1 cellular context compared by ENCODE assay signal in the genomic region with DNA sequence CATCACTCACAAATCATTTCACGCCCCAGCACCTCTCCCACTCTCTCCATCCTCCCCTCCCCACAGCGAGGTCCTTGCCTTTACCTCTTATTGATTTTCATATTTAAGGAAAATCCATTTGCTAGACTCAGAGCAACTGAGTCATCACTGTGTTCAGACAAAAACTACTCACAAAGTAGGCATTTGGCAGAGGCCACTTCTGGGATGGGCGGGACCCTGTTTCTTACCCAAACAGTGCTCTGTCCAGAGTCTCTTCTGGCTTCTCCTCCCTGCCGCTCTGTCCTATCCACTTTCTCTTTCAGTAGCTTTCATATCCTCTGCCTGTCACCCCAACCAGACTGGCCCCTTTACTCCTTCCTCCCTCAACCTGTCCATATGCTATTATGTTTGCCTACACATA.
A peak's percentile ranks its signal among the peaks of the same experiment; 100 is the strongest.
TF ChIP-seq lines count a peak whose summit lies in the region.

No MANE protein-coding gene starts in this region.

TF ChIP-seq in HEK293, 187 proteins besides CTCF, POLR2A, EP300 and RAD21 (continued from another document):
- TF ChIP-seq, protein P1, sequence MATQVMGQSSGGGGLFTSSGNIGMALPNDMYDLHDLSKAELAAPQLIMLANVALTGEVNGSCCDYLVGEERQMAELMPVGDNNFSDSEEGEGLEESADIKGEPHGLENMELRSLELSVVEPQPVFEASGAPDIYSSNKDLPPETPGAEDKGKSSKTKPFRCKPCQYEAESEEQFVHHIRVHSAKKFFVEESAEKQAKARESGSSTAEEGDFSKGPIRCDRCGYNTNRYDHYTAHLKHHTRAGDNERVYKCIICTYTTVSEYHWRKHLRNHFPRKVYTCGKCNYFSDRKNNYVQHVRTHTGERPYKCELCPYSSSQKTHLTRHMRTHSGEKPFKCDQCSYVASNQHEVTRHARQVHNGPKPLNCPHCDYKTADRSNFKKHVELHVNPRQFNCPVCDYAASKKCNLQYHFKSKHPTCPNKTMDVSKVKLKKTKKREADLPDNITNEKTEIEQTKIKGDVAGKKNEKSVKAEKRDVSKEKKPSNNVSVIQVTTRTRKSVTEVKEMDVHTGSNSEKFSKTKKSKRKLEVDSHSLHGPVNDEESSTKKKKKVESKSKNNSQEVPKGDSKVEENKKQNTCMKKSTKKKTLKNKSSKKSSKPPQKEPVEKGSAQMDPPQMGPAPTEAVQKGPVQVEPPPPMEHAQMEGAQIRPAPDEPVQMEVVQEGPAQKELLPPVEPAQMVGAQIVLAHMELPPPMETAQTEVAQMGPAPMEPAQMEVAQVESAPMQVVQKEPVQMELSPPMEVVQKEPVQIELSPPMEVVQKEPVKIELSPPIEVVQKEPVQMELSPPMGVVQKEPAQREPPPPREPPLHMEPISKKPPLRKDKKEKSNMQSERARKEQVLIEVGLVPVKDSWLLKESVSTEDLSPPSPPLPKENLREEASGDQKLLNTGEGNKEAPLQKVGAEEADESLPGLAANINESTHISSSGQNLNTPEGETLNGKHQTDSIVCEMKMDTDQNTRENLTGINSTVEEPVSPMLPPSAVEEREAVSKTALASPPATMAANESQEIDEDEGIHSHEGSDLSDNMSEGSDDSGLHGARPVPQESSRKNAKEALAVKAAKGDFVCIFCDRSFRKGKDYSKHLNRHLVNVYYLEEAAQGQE (tag by site-specific recombination; IDR thresholded peaks at IDR 0.05), result peak; percentile 77
- TF ChIP-seq WT1 (tag by site-specific recombination; IDR thresholded peaks at IDR 0.05) (no peak), ZNF202 (tag by site-specific recombination; IDR thresholded peaks at IDR 0.05; ENCODE audit: borderline replicate concordance) (no peak), ZNF600 (tag by site-specific recombination; IDR thresholded peaks at IDR 0.05) (0 out of 2 replicates have a peak, but pooled peaks have one; percentile 30), ZNF214 (tag by site-specific recombination; IDR thresholded peaks at IDR 0.05; ENCODE audit: borderline replicate concordance) (no peak), ZNF140 (tag by site-specific recombination; IDR thresholded peaks at IDR 0.05) (no peak), IKZF3 (tag by site-specific recombination; IDR thresholded peaks at IDR 0.05) (no peak), ZNF138 (tag by site-specific recombination; IDR thresholded peaks at IDR 0.05; ENCODE audit: borderline replicate concordance) (no peak)
- TF ChIP-seq, protein P2, sequence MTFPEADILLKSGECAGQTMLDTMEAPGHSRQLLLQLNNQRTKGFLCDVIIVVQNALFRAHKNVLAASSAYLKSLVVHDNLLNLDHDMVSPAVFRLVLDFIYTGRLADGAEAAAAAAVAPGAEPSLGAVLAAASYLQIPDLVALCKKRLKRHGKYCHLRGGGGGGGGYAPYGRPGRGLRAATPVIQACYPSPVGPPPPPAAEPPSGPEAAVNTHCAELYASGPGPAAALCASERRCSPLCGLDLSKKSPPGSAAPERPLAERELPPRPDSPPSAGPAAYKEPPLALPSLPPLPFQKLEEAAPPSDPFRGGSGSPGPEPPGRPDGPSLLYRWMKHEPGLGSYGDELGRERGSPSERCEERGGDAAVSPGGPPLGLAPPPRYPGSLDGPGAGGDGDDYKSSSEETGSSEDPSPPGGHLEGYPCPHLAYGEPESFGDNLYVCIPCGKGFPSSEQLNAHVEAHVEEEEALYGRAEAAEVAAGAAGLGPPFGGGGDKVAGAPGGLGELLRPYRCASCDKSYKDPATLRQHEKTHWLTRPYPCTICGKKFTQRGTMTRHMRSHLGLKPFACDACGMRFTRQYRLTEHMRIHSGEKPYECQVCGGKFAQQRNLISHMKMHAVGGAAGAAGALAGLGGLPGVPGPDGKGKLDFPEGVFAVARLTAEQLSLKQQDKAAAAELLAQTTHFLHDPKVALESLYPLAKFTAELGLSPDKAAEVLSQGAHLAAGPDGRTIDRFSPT (tag by site-specific recombination; IDR thresholded peaks at IDR 0.05), result no peak
TF ChIP-seq in HEK293: peak in this region for 6.
